In the genomic region with DNA sequence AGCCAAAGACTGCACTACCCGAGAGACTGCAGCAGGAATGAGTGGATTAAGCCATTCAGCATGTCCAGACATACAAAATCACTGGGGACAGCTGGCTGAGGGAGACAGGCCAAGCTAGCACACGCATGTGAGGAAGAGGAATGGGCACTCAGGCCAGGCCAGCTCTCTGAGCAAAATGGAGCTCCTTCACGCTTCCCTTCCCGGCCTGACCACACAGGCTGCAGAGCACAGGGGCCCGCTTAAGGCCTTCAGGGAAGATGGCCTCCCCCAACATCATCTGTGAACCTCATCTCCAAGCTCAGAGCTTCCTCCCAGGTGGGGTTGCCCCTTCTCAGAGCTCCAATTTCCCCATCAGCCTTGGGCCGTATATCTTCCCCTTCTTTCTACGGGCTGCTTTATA, we compare ENCODE assay signal across 23 cellular contexts. TPM values are rescaled to one million over a fixed set of nuclear protein-coding genes. Genes with fewer than 3 reads are reported as not detected.
DNase-seq lines count a peak whose midpoint lies in the region; ATAC-seq and TF ChIP-seq lines count a peak whose summit lies in the region.
"Had no signal": no experiment of that assay in that cellular context is flagged by ENCODE, and none has a peak within 500 bp of the region (broad histone marks: within the 10 kb centered on the region; RNA-seq: fewer than 3 reads in every experiment).

No MANE protein-coding gene starts in this region.

- H3K27ac ChIP-seq in IMR-90 (ENCODE audit: insufficient read depth, low read length) (no peak overlapping the region), smooth muscle cell (ENCODE audit: low read depth) (peak overlapping the region; percentile 95), WERI-Rb-1 (no peak overlapping the region)
- H3K27ac ChIP-seq: adrenal gland, neutrophil had no signal

- H3K79me2 ChIP-seq in smooth muscle cell (ENCODE audit: low read depth), result no peaks in the 10 kb centered on the region

- WGBS in IMR-90 (ENCODE audit: extremely low coverage in 2 of 2, insufficient read length in 1 of 2), 2 experiments, result 60% methylated on average over 1 of the region's 7 CpGs; no CpG with 5 or more reads in 1 of the 2 experiments
- WGBS in smooth muscle cell (ENCODE audit: low lambda C conversion rate), result 75% methylated on average over 6 of the region's 7 CpGs

- TF ChIP-seq RAD21 in IMR-90 (IDR thresholded peaks at IDR 0.05; ENCODE audit: low read length), result no peak

- H4K20me1 ChIP-seq in IMR-90 (ENCODE audit: insufficient read depth, low read length) (0 out of 2 replicates have a peak, but pooled peaks cover 3% of the 10 kb centered on the region), smooth muscle cell (ENCODE audit: low read depth) (no peaks in the 10 kb centered on the region)

- POLR2A ChIA-PET in activated CD4-positive, alpha-beta T cell treated with anti-CD3 and anti-CD28 coated beads, Interleukin-2, amount 10 ng/mL, durations not matched to agents 7 days and 5 days (lab: Charles Lee), result no interaction called here
- POLR2A ChIA-PET in IMR-90 (lab: Charles Lee; ENCODE audit: unreplicated experiment), result interaction anchor here (0.5 kb wide), 1 partner anchor 1067 kb away, joined by 3 read pairs; a partner anchor contains a TSS

- no peaks in the 10 kb centered on the region; the same call in 1 of the 2 replicates for H3K27me3 ChIP-seq in IMR-90 (ENCODE audit: control insufficient read depth, insufficient read depth, low read length)
- no peaks in the 10 kb centered on the region for H3K27me3 ChIP-seq in smooth muscle cell (ENCODE audit: low read depth)
- H3K27me3 ChIP-seq in WERI-Rb-1 (ENCODE audit: insufficient read depth, low read depth, severe bottlenecking), result no peaks in the 10 kb centered on the region
- H3K27me3 ChIP-seq: BE2C, neutrophil had no signal

- H3K4me3 ChIP-seq in IMR-90 (ENCODE audit: insufficient read depth, low read depth, low read length) (no peak overlapping the region), smooth muscle cell (no peak overlapping the region), WERI-Rb-1 (ENCODE audit: low read depth, low read length) (no peak overlapping the region)
- H3K4me3 ChIP-seq: adrenal gland, transverse colon had no signal

- TF ChIP-seq CTCF in IMR-90 (conservative IDR thresholded peaks at IDR 0.05; ENCODE audit: low read depth, low read length), result no peak
- no peak for TF ChIP-seq CTCF in smooth muscle cell (IDR thresholded peaks at IDR 0.05; ENCODE audit: borderline replicate concordance, insufficient read depth, poor library complexity, severe bottlenecking)
- no peak for TF ChIP-seq CTCF in WERI-Rb-1 (IDR thresholded peaks at IDR 0.05; ENCODE audit: low read depth, low read length)

- intact Hi-C loops in IMR-90 (cut with micrococcal nuclease), result loop anchor here (10.0 kb wide), 1 partner anchor 234 kb away; no protein-coding TSS in a partner anchor

- H3K4me1 ChIP-seq in IMR-90 (ENCODE audit: control insufficient read depth, insufficient read depth, low read length) (peaks cover 25% of the 10 kb centered on the region), smooth muscle cell (ENCODE audit: low read depth) (peaks cover 21% of the 10 kb centered on the region)
- H3K4me1 ChIP-seq: adrenal gland had no signal

- no peaks in the 10 kb centered on the region for H3K9me3 ChIP-seq in IMR-90 (ENCODE audit: control insufficient read depth, insufficient read depth, low read length)
- H3K9me3 ChIP-seq in smooth muscle cell (replicated peaks; ENCODE audit: low read depth), result no peaks in the 10 kb centered on the region
- no peaks in the 10 kb centered on the region for H3K9me3 ChIP-seq in WERI-Rb-1 (ENCODE audit: severe bottlenecking)
- H3K9me3 ChIP-seq: adrenal gland, BE2C, neutrophil, transverse colon had no signal

- peak; percentile 1 for DNase-seq in activated CD4-positive, alpha-beta T cell treated with anti-CD3 and anti-CD28 coated beads, Interleukin-2, amount 10 ng/mL, durations not matched to agents 7 days and 5 days
- no peak for DNase-seq in activated CD4-positive, alpha-beta T cell treated with anti-CD3 and anti-CD28 coated beads for 48 hours
- DNase-seq in IMR-90 (no peak), left lobe of liver (ENCODE audit: low spot score) (peak; percentile 18), smooth muscle cell (lab: John Stamatoyannopoulos, UW; ENCODE audit: unreplicated experiment) (no peak), medulla oblongata (ENCODE audit: extremely low spot score) (no peak), WERI-Rb-1 (no peak)
- DNase-seq: 8988T; activated CD4-positive, alpha-beta T cell treated with anti-CD3 and anti-CD28 coated beads for 1 hour; activated gamma-delta T cell treated with Interleukin-2 at 50 U/mL for 16 hours; central memory CD4-positive, alpha-beta T cell; effector CD4-positive, alpha-beta T cell; KG1; NCI-H187 treated with DMSO at 0.1 percent for 48 hours; stimulated activated naive CD8-positive, alpha-beta T cell treated with anti-CD3 and anti-CD28 coated beads, Interleukin-15, Interleukin-2, amounts not matched to agents 100 U/mL and 50 U/mL, for 24 hours had no signal

- H3K4me1 Mint-ChIP-seq in activated CD4-positive, alpha-beta T cell treated with anti-CD3 and anti-CD28 coated beads, Interleukin-2, amount 10 ng/mL, durations not matched to agents 7 days and 5 days, result no peaks in the 10 kb centered on the region

- H2BK15ac ChIP-seq in IMR-90 (ENCODE audit: low read depth, low read length), result peak overlapping the region; percentile 12; the same call in 1 of the 3 replicates

- TF ChIP-seq POLR2A in IMR-90 (IDR thresholded peaks at IDR 0.05; ENCODE audit: low read depth, low read length), result no peak

- no peak overlapping the region for H4K91ac ChIP-seq in IMR-90 (ENCODE audit: insufficient read depth, low read depth, low read length)

- H3K56ac ChIP-seq in IMR-90 (ENCODE audit: extremely low read depth, insufficient read depth, low read length), result no peak overlapping the region

- ATAC-seq in IMR-90 (ENCODE audit: low read depth), result no peak
- no peak for ATAC-seq in left lobe of liver
- no peak for ATAC-seq in HG03342 (IDR thresholded peaks at IDR 0.05; ENCODE audit: unreplicated experiment)
- ATAC-seq: esophagus mucosa; stimulated activated naive CD8-positive, alpha-beta T cell treated with anti-CD3 and anti-CD28 coated beads, Interleukin-15, Interleukin-2, amounts not matched to agents 100 U/mL and 50 U/mL, for 24 hours had no signal

- H3K14ac ChIP-seq in IMR-90 (replicated peaks; ENCODE audit: low read depth, low read length), result no peak overlapping the region

- H3K27ac Mint-ChIP-seq in activated CD4-positive, alpha-beta T cell treated with anti-CD3 and anti-CD28 coated beads, Interleukin-2, amount 10 ng/mL, durations not matched to agents 7 days and 5 days, result no peak overlapping the region

- H3K27me3 Mint-ChIP-seq in activated CD4-positive, alpha-beta T cell treated with anti-CD3 and anti-CD28 coated beads, Interleukin-2, amount 10 ng/mL, durations not matched to agents 7 days and 5 days, result peaks cover 4% of the 10 kb centered on the region

- no peak overlapping the region; the same call in 1 of the 2 replicates for H3K18ac ChIP-seq in IMR-90 (ENCODE audit: low read depth, low read length)

- H3K9ac ChIP-seq in IMR-90 (ENCODE audit: low read depth, low read length), result no peak overlapping the region
- no peak overlapping the region for H3K9ac ChIP-seq in smooth muscle cell (ENCODE audit: low read depth)

- H3K9me3 Mint-ChIP-seq in activated CD4-positive, alpha-beta T cell treated with anti-CD3 and anti-CD28 coated beads, Interleukin-2, amount 10 ng/mL, durations not matched to agents 7 days and 5 days, result no peaks in the 10 kb centered on the region

- peak overlapping the region; percentile 1 for H2BK5ac ChIP-seq in IMR-90 (ENCODE audit: low read depth, low read length, poor library complexity, severe bottlenecking)

- H3K4me3 Mint-ChIP-seq in activated CD4-positive, alpha-beta T cell treated with anti-CD3 and anti-CD28 coated beads, Interleukin-2, amount 10 ng/mL, durations not matched to agents 7 days and 5 days, result no peak overlapping the region

- H3F3A ChIP-seq in smooth muscle cell (ENCODE audit: low read depth), result peaks cover 35% of the 10 kb centered on the region

- in situ Hi-C loops in IMR-90 (cut with MboI; ENCODE audit: low sequenced_read_pairs), result no loop called here

- H4K8ac ChIP-seq in IMR-90 (ENCODE audit: low read depth in 2 of 2, low read length in 2 of 2), result peak overlapping the region in 1 of 2 experiments; percentile 10; a peak in 1 of 4 replicates

- no peak overlapping the region for H3K23ac ChIP-seq in IMR-90 (ENCODE audit: low read depth, low read length)

- dilution Hi-C loops in IMR-90 (cut with HindIII; ENCODE audit: low sequenced_read_pairs, unreplicated experiment), result no loop called here

- H3K36me3 Mint-ChIP-seq in activated CD4-positive, alpha-beta T cell treated with anti-CD3 and anti-CD28 coated beads, Interleukin-2, amount 10 ng/mL, durations not matched to agents 7 days and 5 days (ENCODE audit: low read depth), result no peaks in the 10 kb centered on the region

- peak overlapping the region; percentile 36 for H2AK5ac ChIP-seq in IMR-90 (ENCODE audit: low read depth, low read length)

- H2AK9ac ChIP-seq in IMR-90 (replicated peaks; ENCODE audit: low read depth, low read length, poor library complexity), result no peak overlapping the region

- CTCF ChIA-PET in activated CD4-positive, alpha-beta T cell treated with anti-CD3 and anti-CD28 coated beads, Interleukin-2, amount 10 ng/mL, durations not matched to agents 7 days and 5 days (lab: Charles Lee), result interaction anchor here (1.2 to 1.4 kb wide), 4 partner anchors 13 to 113 kb away, joined by 3 to 4 read pairs (median 4); no protein-coding TSS in a partner anchor
- CTCF ChIA-PET in IMR-90 (lab: Yijun Ruan, JAX), result interaction anchor here (0.6 to 1.9 kb wide), 3 partner anchors 13 to 27 kb away, joined by 4 to 11 read pairs (median 5); no protein-coding TSS in a partner anchor

- H3K36me3 ChIP-seq in IMR-90 (ENCODE audit: control insufficient read depth, insufficient read depth, low read length) (no peaks in the 10 kb centered on the region), smooth muscle cell (ENCODE audit: low read depth) (no peaks in the 10 kb centered on the region), WERI-Rb-1 (no peaks in the 10 kb centered on the region)
- H3K36me3 ChIP-seq: adrenal gland, BE2C, neutrophil, transverse colon had no signal

- H2BK20ac ChIP-seq in IMR-90 (ENCODE audit: low read depth, low read length), result no peak overlapping the region

- H3K9me1 ChIP-seq in IMR-90 (ENCODE audit: insufficient read depth, low read length), result peaks cover 17% of the 10 kb centered on the region

- no TSS peak for BruUV-seq in IMR-90 (replicated peaks; lab: Mats Ljungman, UMichigan)

- H2AFZ ChIP-seq in IMR-90 (replicated peaks; ENCODE audit: low read length, poor library complexity) (peak overlapping the region; percentile 5), smooth muscle cell (ENCODE audit: low read depth) (no peak overlapping the region)

- H3K4me2 ChIP-seq in IMR-90 (ENCODE audit: low read depth, low read length), result no peak overlapping the region
- peak overlapping the region; percentile 38 for H3K4me2 ChIP-seq in smooth muscle cell

- no peaks in the 10 kb centered on the region for H3K79me1 ChIP-seq in IMR-90 (ENCODE audit: low read depth in 1 of 2, low read length in 2 of 2)

- H4K5ac ChIP-seq in IMR-90 (ENCODE audit: low read depth, low read length), result no peak overlapping the region

- no peak overlapping the region; the same call in 1 of the 2 replicates for H2BK120ac ChIP-seq in IMR-90 (ENCODE audit: low read depth, low read length)

- peak overlapping the region; percentile 30; the same call in 1 of the 2 replicates for H3K4ac ChIP-seq in IMR-90 (ENCODE audit: low read depth, low read length)

RNA-seq across cellular contexts. Expression of a gene that starts 8.4 kb away (rescaled TPM):
- not detected for total RNA-seq in activated CD4-positive, alpha-beta T cell treated with anti-CD3 and anti-CD28 coated beads, Interleukin-2, amount 10 ng/mL, durations not matched to agents 7 days and 5 days
- total RNA-seq in IMR-90 (2012; rRNA removed), result not detected in 2 replicates
- polyA plus RNA-seq in IMR-90 (2012; rRNA removed), result not detected in 2 replicates
- polyA plus RNA-seq in IMR-90 (2012; cell fraction: cytosol; rRNA removed), result not detected in 2 replicates
- polyA plus RNA-seq in IMR-90 (2012; cell fraction: nucleus; rRNA removed; ENCODE audit: low replicate concordance), result not detected in 2 replicates
- total RNA-seq in left lobe of liver, result not detected
- total RNA-seq in smooth muscle cell, result not detected in 2 replicates
- not detected in 2 replicates for polyA plus RNA-seq in smooth muscle cell
- total RNA-seq: adrenal gland, esophagus mucosa, glomerular endothelial cell, right cardiac atrium had no signal
- polyA plus RNA-seq: right cardiac atrium had no signal

RNA-seq across cellular contexts. Expression of a gene that starts 13.4 kb away (rescaled TPM):
- total RNA-seq in activated CD4-positive, alpha-beta T cell treated with anti-CD3 and anti-CD28 coated beads, Interleukin-2, amount 10 ng/mL, durations not matched to agents 7 days and 5 days, result not detected
- total RNA-seq in IMR-90 (2012; rRNA removed) (not detected in 2 replicates), left lobe of liver (not detected), smooth muscle cell (under 0.01 TPM in 1 of 2 replicates, not detected in the other)
- polyA plus RNA-seq in IMR-90 (2012; rRNA removed) (not detected in 2 replicates), smooth muscle cell (0.08 and 0.11 TPM in 2 replicates)
- not detected in 2 replicates for polyA plus RNA-seq in IMR-90 (2012; cell fraction: cytosol; rRNA removed)
- polyA plus RNA-seq in IMR-90 (2012; cell fraction: nucleus; rRNA removed; ENCODE audit: low replicate concordance), result not detected in 2 replicates
- total RNA-seq: adrenal gland, esophagus mucosa, glomerular endothelial cell, right cardiac atrium had no signal
- polyA plus RNA-seq: right cardiac atrium had no signal

RNA-seq across cellular contexts. Expression of a gene that starts 39.7 kb away (rescaled TPM):
- 100 to 1,000 TPM; 287 to 297 TPM for total RNA-seq in activated CD4-positive, alpha-beta T cell treated with anti-CD3 and anti-CD28 coated beads, Interleukin-2, amount 10 ng/mL, durations not matched to agents 7 days and 5 days
- total RNA-seq in IMR-90 (2012; rRNA removed) (126 and 141 TPM in 2 replicates), left lobe of liver (42.9 TPM), smooth muscle cell (349 and 371 TPM in 2 replicates)
- polyA plus RNA-seq in IMR-90 (2012; rRNA removed) (122 and 132 TPM in 2 replicates), smooth muscle cell (272 and 309 TPM in 2 replicates)
- polyA plus RNA-seq in IMR-90 (2012; cell fraction: cytosol; rRNA removed), result 111 and 126 TPM in 2 replicates
- polyA plus RNA-seq in IMR-90 (2012; cell fraction: nucleus; rRNA removed; ENCODE audit: low replicate concordance), result 211 and 389 TPM in 2 replicates

Comparison
In these comparisons a context has a peak if more than half of its experiments do, and no peak if none do; other contexts are left out.
1. DNase-seq: peak in activated CD4-positive, alpha-beta T cell treated with anti-CD3 and anti-CD28 coated beads, Interleukin-2, amount 10 ng/mL, durations not matched to agents 7 days and 5 days (single experiment) and left lobe of liver (single experiment); none in activated CD4-positive, alpha-beta T cell treated with anti-CD3 and anti-CD28 coated beads for 48 hours (single experiment), IMR-90 (single experiment), smooth muscle cell (single experiment), medulla oblongata (single experiment) and WERI-Rb-1 (single experiment).